In genomic region chr4:27023366-27023765, GRCh38 we compare ENCODE assay signal across 30 cellular contexts.
"Had no signal": no experiment of that assay in that cellular context is flagged by ENCODE, and none has a peak within 500 bp of the region (broad histone marks: within the 10 kb centered on the region; RNA-seq: fewer than 3 reads in every experiment).

No MANE protein-coding gene starts in this region.

- H3K4me2 ChIP-seq: hepatocyte, smooth muscle cell had no signal

- H2AFZ ChIP-seq: hepatocyte had no signal

- DNase-seq: colonic mucosa; effector CD8-positive, alpha-beta T cell; endodermal cell; foreskin fibroblast; gastrocnemius medialis; heart left ventricle; kidney; left lung; mesendoderm; midbrain; naive thymus-derived CD4-positive, alpha-beta T cell; nephron progenitor cell; nucleus accumbens; stimulated activated CD4-positive, alpha-beta T cell treated with anti-CD3 and anti-CD28 coated beads, Interleukin-12 subunit alpha, Interleukin-12 subunit beta, amount 100 ng/mL, for 4 hours; stimulated activated CD4-positive, alpha-beta T cell treated with anti-CD3 and anti-CD28 coated beads, Interleukin-1b, Interleukin-23, amount 100 ng/mL, for 48 hours; stimulated activated CD4-positive, alpha-beta T cell treated with anti-CD3 and anti-CD28 coated beads, Interleukin-4, amount 100 ng/mL, for 24 hours; stimulated activated naive CD4-positive, alpha-beta T cell treated with Interleukin-2 at 50 U/mL for 16 hours; stomach; testis; tibial artery had no signal

- H3K4me3 ChIP-seq: colonic mucosa, gastrocnemius medialis, heart left ventricle, hepatocyte, left lung, prostate gland, right atrium auricular region, smooth muscle cell, stomach, testis, tibial artery had no signal

- H3K4me3 Mint-ChIP-seq: dendritic cell treated with granulocyte-macrophage colony-stimulating factor and Interleukin-4, amounts not matched to agents 40 ng/mL and 50 ng/mL, for 4 days; endodermal cell; naive thymus-derived CD4-positive, alpha-beta T cell; nephron progenitor cell; stimulated activated effector memory CD8-positive, alpha-beta T cell treated with anti-CD3 and anti-CD28 coated beads, Interleukin-12 subunit alpha, Interleukin-12 subunit beta, amount 100 ng/mL, for 72 hours; type B pancreatic cell had no signal

- H3K79me2 ChIP-seq: hepatocyte had no signal

- H3K4me1 ChIP-seq: colonic mucosa, gastrocnemius medialis, heart left ventricle, left lung, prostate gland, right atrium auricular region, stomach, testis, tibial artery had no signal

- H3K9me3 ChIP-seq: colonic mucosa, gastrocnemius medialis, heart left ventricle, left lung, prostate gland, right atrium auricular region, stomach, testis, tibial artery had no signal

- H3K27me3 ChIP-seq: colonic mucosa, gastrocnemius medialis, heart left ventricle, hepatocyte, left lung, right atrium auricular region, stomach, testis, tibial artery had no signal

- H3K27ac Mint-ChIP-seq: dendritic cell treated with granulocyte-macrophage colony-stimulating factor and Interleukin-4, amounts not matched to agents 40 ng/mL and 50 ng/mL, for 4 days; endodermal cell; nephron progenitor cell; stimulated activated effector memory CD8-positive, alpha-beta T cell treated with anti-CD3 and anti-CD28 coated beads, Interleukin-12 subunit alpha, Interleukin-12 subunit beta, amount 100 ng/mL, for 72 hours; type B pancreatic cell had no signal

- H3K27ac ChIP-seq: colonic mucosa, epithelial cell of prostate, gastrocnemius medialis, heart left ventricle, hepatocyte, left lung, prostate gland, right atrium auricular region, stomach, testis, tibial artery had no signal

- H3K27me3 Mint-ChIP-seq: dendritic cell treated with granulocyte-macrophage colony-stimulating factor and Interleukin-4, amounts not matched to agents 40 ng/mL and 50 ng/mL, for 4 days; naive thymus-derived CD4-positive, alpha-beta T cell; type B pancreatic cell had no signal

- H3K36me3 ChIP-seq: colonic mucosa had no signal

- H3K9me3 Mint-ChIP-seq: dendritic cell treated with granulocyte-macrophage colony-stimulating factor and Interleukin-4, amounts not matched to agents 40 ng/mL and 50 ng/mL, for 4 days; endodermal cell; naive thymus-derived CD4-positive, alpha-beta T cell; nephron progenitor cell; stimulated activated effector memory CD8-positive, alpha-beta T cell treated with anti-CD3 and anti-CD28 coated beads, Interleukin-12 subunit alpha, Interleukin-12 subunit beta, amount 100 ng/mL, for 72 hours; type B pancreatic cell had no signal

- ATAC-seq: esophagus mucosa; gastrocnemius medialis; heart left ventricle; left lung; naive thymus-derived CD4-positive, alpha-beta T cell; sciatic nerve had no signal
